In genomic region chr12:4044101-4044500, GRCh38 we compare ENCODE assay signal across 27 cellular contexts.
"Had no signal": no experiment of that assay in that cellular context is flagged by ENCODE, and none has a peak within 500 bp of the region (broad histone marks: within the 10 kb centered on the region; RNA-seq: fewer than 3 reads in every experiment).

No MANE protein-coding gene starts in this region.

- H3K36me3 Mint-ChIP-seq: mesothelial cell of epicardium; naive B cell; stimulated activated memory B cell treated with anti-CD40 and anti-IgM and Interleukin-4, amounts not matched to agents 10 μg/mL and 1 μg/mL and 100 μg/mL, for 72 hours had no signal

- DNase-seq: hippocampal formation; kidney; left colon; left lung; lower lobe of right lung; mammary epithelial cell; mesenchymal stem cell; naive B cell; nucleus accumbens; psoas muscle; right lobe of liver; stimulated activated CD4-positive, alpha-beta T cell treated with anti-CD3 and anti-CD28 coated beads, Interleukin-1b, Interleukin-23, amount 100 ng/mL, for 48 hours; stimulated activated CD4-positive, alpha-beta T cell treated with anti-CD3 and anti-CD28 coated beads, Interleukin-2, amount 100 ng/mL, for 48 hours; stimulated activated CD4-positive, alpha-beta T cell treated with anti-CD3 and anti-CD28 coated beads, Interleukin-4, amount 100 ng/mL, for 4 hours; stimulated activated CD8-positive, alpha-beta memory T cell treated with anti-CD3 and anti-CD28 coated beads, Interleukin-4, amount 100 ng/mL, for 48 hours; stimulated activated naive CD4-positive, alpha-beta T cell treated with Interleukin-2 at 50 U/mL for 16 hours; stimulated activated naive CD8-positive, alpha-beta T cell treated with anti-CD3 and anti-CD28 coated beads, Interleukin-15, amount 100 ng/mL, for 72 hours; substantia nigra; uterus had no signal

- H3K4me3 Mint-ChIP-seq: mesothelial cell of epicardium; naive B cell; nephron; neural crest cell; stimulated activated memory B cell treated with anti-CD40 and anti-IgM and Interleukin-4, amounts not matched to agents 10 μg/mL and 1 μg/mL and 100 μg/mL, for 72 hours; stimulated activated naive CD8-positive, alpha-beta T cell treated with anti-CD3 and anti-CD28 coated beads, Interleukin-15, amount 100 ng/mL, for 72 hours; type B pancreatic cell had no signal

- H3K4me3 ChIP-seq: left lung, lower lobe of right lung, psoas muscle, right lobe of liver, smooth muscle cell, tibial nerve, uterus had no signal

- H3K9me3 Mint-ChIP-seq: mesothelial cell of epicardium; naive B cell; nephron; neural crest cell; stimulated activated memory B cell treated with anti-CD40 and anti-IgM and Interleukin-4, amounts not matched to agents 10 μg/mL and 1 μg/mL and 100 μg/mL, for 72 hours; stimulated activated naive CD8-positive, alpha-beta T cell treated with anti-CD3 and anti-CD28 coated beads, Interleukin-15, amount 100 ng/mL, for 72 hours; type B pancreatic cell had no signal

- H3K27me3 Mint-ChIP-seq: stimulated activated naive CD8-positive, alpha-beta T cell treated with anti-CD3 and anti-CD28 coated beads, Interleukin-15, amount 100 ng/mL, for 72 hours had no signal

- H3K4me1 ChIP-seq: left lung, lower lobe of right lung, parathyroid adenoma, psoas muscle, right lobe of liver, tibial nerve, uterus had no signal

- H3K27me3 ChIP-seq: left lung, right lobe of liver, tibial nerve, uterus had no signal

- ATAC-seq: left colon; left lung; lower lobe of right lung; psoas muscle; right lobe of liver; stimulated activated memory B cell treated with anti-CD40 and anti-IgM and Interleukin-4, amounts not matched to agents 10 μg/mL and 1 μg/mL and 100 μg/mL, for 72 hours; stimulated activated naive CD8-positive, alpha-beta T cell treated with anti-CD3 and anti-CD28 coated beads, Interleukin-15, amount 100 ng/mL, for 72 hours had no signal

- H3K4me1 Mint-ChIP-seq: stimulated activated memory B cell treated with anti-CD40 and anti-IgM and Interleukin-4, amounts not matched to agents 10 μg/mL and 1 μg/mL and 100 μg/mL, for 72 hours had no signal

- H3K36me3 ChIP-seq: left lung, lower lobe of right lung, right lobe of liver, tibial nerve, uterus had no signal

- H3K27ac Mint-ChIP-seq: mesothelial cell of epicardium; nephron; stimulated activated memory B cell treated with anti-CD40 and anti-IgM and Interleukin-4, amounts not matched to agents 10 μg/mL and 1 μg/mL and 100 μg/mL, for 72 hours; stimulated activated naive CD8-positive, alpha-beta T cell treated with anti-CD3 and anti-CD28 coated beads, Interleukin-15, amount 100 ng/mL, for 72 hours; type B pancreatic cell had no signal

- H3K9me3 ChIP-seq: left lung, lower lobe of right lung, psoas muscle, right lobe of liver, tibial nerve, uterus had no signal

- H3K27ac ChIP-seq: left lung, lower lobe of right lung, parathyroid adenoma, psoas muscle, right lobe of liver, tibial nerve, uterus had no signal
